Comparison of ENCODE assay signal across 16 cellular contexts in genomic region chr19:46264801-46265200, GRCh38. TPM values are rescaled to one million over a fixed set of nuclear protein-coding genes. Genes with fewer than 3 reads are reported as not detected.
DNase-seq lines count a peak whose midpoint lies in the region; ATAC-seq, FAIRE-seq and TF ChIP-seq lines count a peak whose summit lies in the region.
"Not testable (repeated sequence)": the region's sequence is repeated elsewhere in the genome, so short reads cannot be mapped to it uniquely, and the experiment has no call there.
"Had no signal": no experiment of that assay in that cellular context is flagged by ENCODE, and none has a peak within 500 bp of the region (broad histone marks: within the 10 kb centered on the region; RNA-seq: fewer than 3 reads in every experiment).

No MANE protein-coding gene starts in this region.

- H2BK15ac ChIP-seq in neuronal stem cell (ENCODE audit: low read length), result not testable (repeated sequence)

- not testable (repeated sequence) for H2BK12ac ChIP-seq in neuronal stem cell (ENCODE audit: low read length)

- not testable (repeated sequence) for H3K23ac ChIP-seq in neuronal stem cell (ENCODE audit: low read depth, low read length, poor library complexity)

- not testable (repeated sequence) for H3K4ac ChIP-seq in neuronal stem cell (ENCODE audit: low read length)

- not testable (repeated sequence) for H2BK120ac ChIP-seq in neuronal stem cell (ENCODE audit: low read depth, low read length)

- H3K4me2 ChIP-seq in A549; astrocyte (ENCODE audit: low read length); HepG2 (ENCODE audit: low read depth, low read length); neuronal stem cell (ENCODE audit: insufficient read depth, low read length, poor library complexity, severe bottlenecking): not testable (repeated sequence)

- not testable (repeated sequence) for TF ChIP-seq RAD21 in A549 (conservative IDR thresholded peaks at IDR 0.05 in 1 of 2, IDR thresholded peaks at IDR 0.05 in 1 of 2); HepG2 (CRISPR knock-in tag; IDR thresholded peaks at IDR 0.05)

- in situ Hi-C loops in HepG2 (cut with HindIII; ENCODE audit: extremely low pct_ligation_motif_present, low pct_unique_long_range_greater_than_20kb), result loop anchor here (5.0 kb wide), 2 partner anchors 182 to 238 kb away; no protein-coding TSS in a partner anchor

- H3K4me3 ChIP-seq in A549; astrocyte (ENCODE audit: insufficient read depth, low read depth, low read length); HepG2 (replicated peaks in 1 of 3; ENCODE audit: insufficient read depth in 1 of 3, low read depth in 2 of 3, low read length in 3 of 3); neuronal stem cell (ENCODE audit: low read length in 2 of 2): not testable (repeated sequence)

- intact Hi-C loops in HepG2 (cut with micrococcal nuclease; ENCODE audit: unreplicated experiment), result loop anchor here (1.0 to 10.0 kb wide), 4 partner anchors 80 to 236 kb away; no protein-coding TSS in a partner anchor

- not testable (repeated sequence) for FAIRE-seq in A549 (lab: Jason Lieb, UNC); astrocyte (lab: Jason Lieb, UNC); HepG2 (lab: Jason Lieb, UNC)

- H3K36me3 ChIP-seq in astrocyte (ENCODE audit: insufficient read depth, low read length); HepG2 (replicated peaks in 1 of 2; ENCODE audit: control insufficient read depth in 1 of 2, insufficient read depth in 2 of 2, low read length in 2 of 2); neuronal stem cell (replicated peaks in 1 of 2; ENCODE audit: control insufficient read depth in 2 of 2, insufficient read depth in 2 of 2, low read length in 2 of 2): not testable (repeated sequence)

- H3K9me3 ChIP-seq in A549; astrocyte (ENCODE audit: insufficient read depth, low read depth, low read length); HepG2 (ENCODE audit: low read length); neuronal stem cell (replicated peaks in 1 of 2; ENCODE audit: control insufficient read depth in 2 of 2, insufficient read depth in 1 of 2, low read depth in 1 of 2, low read length in 2 of 2): not testable (repeated sequence)

- H3K9ac ChIP-seq in astrocyte (ENCODE audit: low read length); HepG2 (ENCODE audit: insufficient read depth, low read depth, low read length); neuronal stem cell (ENCODE audit: low read depth, low read length, poor library complexity): not testable (repeated sequence)

- not testable (repeated sequence) for TF ChIP-seq EP300 in A549 (IDR thresholded peaks at IDR 0.05); HepG2 (IDR thresholded peaks at IDR 0.05; ENCODE audit: low read depth in 2 of 2, low read length in 2 of 2); HepG2 (CRISPR knock-in tag; IDR thresholded peaks at IDR 0.05; ENCODE audit: borderline replicate concordance)

- H3K27me3 ChIP-seq in astrocyte (ENCODE audit: insufficient read depth, low read length) (peaks cover 53% of the 10 kb centered on the region), HepG2 (ENCODE audit: control insufficient read depth in 1 of 2, insufficient read depth in 2 of 2, low read length in 2 of 2) (peaks cover 0 to 13% of the 10 kb centered on the region in 2 experiments; a peak in 3 of 5 replicates)
- H3K27me3 ChIP-seq in neuronal stem cell (ENCODE audit: control insufficient read depth in 3 of 3, insufficient read depth in 3 of 3, low read depth in 1 of 3, low read length in 3 of 3), result not testable (repeated sequence)

- not testable (repeated sequence) for H4K20me1 ChIP-seq in astrocyte (ENCODE audit: insufficient read depth, low read length); HepG2 (ENCODE audit: insufficient read depth, low read length)

- not testable (repeated sequence) for ATAC-seq in A549, HepG2

- peak overlapping the region; percentile 88 for H3K27ac Mint-ChIP-seq in astrocyte (ENCODE audit: unreplicated experiment)

- not testable (repeated sequence) for DNase-seq in A549 (ENCODE audit: low read depth in 1 of 2, low spot score in 1 of 2); astrocyte (ENCODE audit: low read depth); HepG2 (ENCODE audit: low spot score); neuronal stem cell (ENCODE audit: low spot score)
- peak; percentile 58 for DNase-seq in activated CD8-positive, alpha-beta memory T cell treated with anti-CD3 and anti-CD28 coated beads for 24 hours
- peak; percentile 1 for DNase-seq in globus pallidus (ENCODE audit: low spot score)

- CTCF ChIA-PET in A549 (lab: Yijun Ruan, JAX), result interaction anchor here (0.6 to 19.2 kb wide), 74 partner anchors 8 to 448 kb away, joined by 3 to 854 read pairs (median 5); partner anchors contain the start of genes IGFL2, IGFL3 and PGLYRP1
- CTCF ChIA-PET in HepG2 (lab: Yijun Ruan, JAX; ENCODE audit: low intra/inter-chr PET ratio, low total read pairs), result interaction anchor here (1.3 to 3.2 kb wide), 4 partner anchors 181 to 237 kb away, joined by 3 to 57 read pairs (median 20); no protein-coding TSS in a partner anchor

- not testable (repeated sequence) for H3K18ac ChIP-seq in neuronal stem cell (ENCODE audit: low read length)

- not testable (repeated sequence) for H4K8ac ChIP-seq in neuronal stem cell (ENCODE audit: low read depth, low read length)

- peaks cover 18% of the 10 kb centered on the region for H3K4me1 ChIP-seq in A549
- peaks cover 11% of the 10 kb centered on the region for H3K4me1 ChIP-seq in astrocyte (ENCODE audit: insufficient read depth, low read length)
- H3K4me1 ChIP-seq in HepG2 (ENCODE audit: insufficient read depth, low read length); neuronal stem cell (ENCODE audit: control insufficient read depth in 2 of 2, insufficient read depth in 1 of 2, low read depth in 1 of 2, low read length in 2 of 2): not testable (repeated sequence)

- WGBS in A549 (ENCODE audit: missing lambda C conversion rate), result 73% methylated on average over 5 of the region's 5 CpGs
- WGBS in HepG2 (ENCODE audit: low lambda C conversion rate), result 11% methylated on average over 5 of the region's 5 CpGs
- WGBS in neuronal stem cell (ENCODE audit: extremely low coverage in 2 of 2, insufficient read length in 2 of 2, insufficient replicate concordance in 1 of 2), 2 donors, result no CpG with 5 or more reads among the region's 5 CpGs

- not testable (repeated sequence) for H3K9me3 Mint-ChIP-seq in astrocyte (ENCODE audit: unreplicated experiment)

- BruUV-seq in HepG2 (replicated peaks; lab: Mats Ljungman, UMichigan), result not testable (repeated sequence)

- POLR2A ChIA-PET in A549 (lab: Yijun Ruan, JAX), result interaction anchor here (0.6 to 1.5 kb wide), 3 partner anchors 185 to 236 kb away, joined by 3 to 7 read pairs (median 4); no protein-coding TSS in a partner anchor
- POLR2A ChIA-PET in HepG2 (lab: Yijun Ruan, JAX), result not testable (repeated sequence)

- H3K27me3 Mint-ChIP-seq in astrocyte (ENCODE audit: low read depth, unreplicated experiment), result not testable (repeated sequence)

- H3K36me3 Mint-ChIP-seq in astrocyte (ENCODE audit: low read depth, unreplicated experiment), result not testable (repeated sequence)

- not testable (repeated sequence) for H3K79me1 ChIP-seq in neuronal stem cell (ENCODE audit: low read depth, low read length)

- not testable (repeated sequence) for TF ChIP-seq CTCF in A549 (IDR thresholded peaks at IDR 0.05); astrocyte (IDR thresholded peaks at IDR 0.05; ENCODE audit: insufficient read depth, low read depth, low read length); HepG2 (CRISPR knock-in tag; IDR thresholded peaks at IDR 0.05)

- peak overlapping the region; percentile 5 for H2AK5ac ChIP-seq in neuronal stem cell (ENCODE audit: low read depth, low read length)

- peak overlapping the region; percentile 14 to 70; a peak in 5 of 6 replicates for H3K27ac ChIP-seq in A549
- H3K27ac ChIP-seq in astrocyte (ENCODE audit: low read depth, low read length); HepG2 (ENCODE audit: extremely low read length, insufficient read depth, low read length); neuronal stem cell (replicated peaks; ENCODE audit: low read length): not testable (repeated sequence)

- not testable (repeated sequence) for H3K14ac ChIP-seq in neuronal stem cell (ENCODE audit: low read length)

- not testable (repeated sequence) for H3K79me2 ChIP-seq in astrocyte (ENCODE audit: insufficient read depth, low read length); HepG2 (ENCODE audit: insufficient read depth, low read length)

- not testable (repeated sequence) for H2BK5ac ChIP-seq in neuronal stem cell (ENCODE audit: low read length)

- TF ChIP-seq POLR2A in A549 (IDR thresholded peaks at IDR 0.05; ENCODE audit: low read length); HepG2 (IDR thresholded peaks at IDR 0.05; ENCODE audit: insufficient read depth in 1 of 2, low read depth in 2 of 2, low read length in 2 of 2): not testable (repeated sequence)

- H4K91ac ChIP-seq in neuronal stem cell (ENCODE audit: low read depth, low read length, poor library complexity), result not testable (repeated sequence)

- H3K4me1 Mint-ChIP-seq in astrocyte (ENCODE audit: low read depth, unreplicated experiment), result peaks cover 25% of the 10 kb centered on the region

- peak overlapping the region; percentile 67 for H3K4me3 Mint-ChIP-seq in astrocyte (ENCODE audit: unreplicated experiment)

- H2AFZ ChIP-seq in astrocyte (ENCODE audit: low read depth, low read length); HepG2 (ENCODE audit: low read length); neuronal stem cell (ENCODE audit: low read length): not testable (repeated sequence)

RNA-seq across cellular contexts. Expression of gene HIF3A, which starts 32.0 kb away (rescaled TPM):
- polyA plus RNA-seq in A549 (2011; rRNA removed), result not detected in 2 replicates
- polyA plus RNA-seq in A549 (2012; cell fraction: cytosol; rRNA removed), result under 0.01 and 0.01 TPM in 2 replicates
- not detected in 2 replicates for polyA plus RNA-seq in A549 (2012; cell fraction: nucleus; rRNA removed)
- polyA plus RNA-seq in A549 (2017; fragmentation: RNase III; extraction: RNeasy Plus Mini Kit Qiagen cat#74134 plus additional on column Dnase treatment), result not detected in 3 replicates
- 0.08 TPM in 1 of 2 replicates, not detected in the other for polyA minus RNA-seq in A549 (2011; rRNA and poly(A)+ RNA removed)
- total RNA-seq in astrocyte, result 12.6 and 15.6 TPM in 2 replicates
- 0.09 TPM in 1 of 2 replicates, not detected in the other for total RNA-seq in HepG2 (2016; rRNA removed; fragmentation: Illumina TruSeq; extraction: Trizol)
- total RNA-seq in HepG2 (2016; cell fraction: cytosol; rRNA removed; fragmentation: Illumina TruSeq; extraction: Trizol; ENCODE audit: low read depth), result not detected in 2 replicates
- total RNA-seq in HepG2 (2016; cell fraction: insoluble cytoplasmic fraction; rRNA removed; fragmentation: Illumina TruSeq; extraction: Trizol), result not detected in 2 replicates
- total RNA-seq in HepG2 (2016; cell fraction: membrane; rRNA removed; fragmentation: Illumina TruSeq; extraction: Trizol), result not detected in 2 replicates
- total RNA-seq in HepG2 (2016; cell fraction: nucleus; rRNA removed; fragmentation: Illumina TruSeq; extraction: Trizol), result not detected in 2 replicates
- polyA plus RNA-seq in HepG2 (2011; rRNA removed), result 0.22 and 0.38 TPM in 2 replicates
- 0.13 and 0.36 TPM in 2 replicates for polyA plus RNA-seq in HepG2 (2011; cell fraction: cytosol; rRNA removed)
- polyA plus RNA-seq in HepG2 (2011; cell fraction: nucleus; rRNA removed), result 2.3 and 2.4 TPM in 2 replicates
- 1.6 and 4.3 TPM in 2 replicates for polyA plus RNA-seq in HepG2 (2012)
- polyA plus RNA-seq in HepG2 (2016; cell fraction: cytosol; fragmentation: Illumina TruSeq; extraction: Trizol; ENCODE audit: low read depth), result not detected in 2 replicates
- not detected in 2 replicates for polyA plus RNA-seq in HepG2 (2016; cell fraction: insoluble cytoplasmic fraction; fragmentation: Illumina TruSeq; extraction: Trizol; ENCODE audit: low read depth)
- not detected in 2 replicates for polyA plus RNA-seq in HepG2 (2016; cell fraction: membrane; fragmentation: Illumina TruSeq; extraction: Trizol; ENCODE audit: low read depth)
- polyA plus RNA-seq in HepG2 (2016; cell fraction: nucleus; fragmentation: Illumina TruSeq; extraction: Trizol; ENCODE audit: insufficient read depth, low read depth), result 0.52 TPM in 1 of 2 replicates, not detected in the other
- polyA minus RNA-seq in HepG2 (2011; rRNA and poly(A)+ RNA removed; ENCODE audit: low replicate concordance), result 0.72 and 0.87 TPM in 2 replicates
- 0.62 and 1.3 TPM in 2 replicates for polyA minus RNA-seq in HepG2 (2011; cell fraction: cytosol; rRNA and poly(A)+ RNA removed)
- 0.64 and 0.87 TPM in 2 replicates for polyA minus RNA-seq in HepG2 (2011; cell fraction: nucleus; rRNA and poly(A)+ RNA removed)
- polyA plus RNA-seq in neuronal stem cell (2013, experiment 1 of 2), result 26.2 TPM
- polyA plus RNA-seq in neuronal stem cell (2013, experiment 2 of 2), result 28.6 TPM
- total RNA-seq: A172; CD4-positive, alpha-beta memory T cell; CD4-positive, CD25-positive, alpha-beta regulatory T cell; CD8-positive, alpha-beta memory T cell; Daoy; G401 had no signal
- polyA plus RNA-seq: CD14-positive monocyte; CD4-positive, alpha-beta memory T cell; CD4-positive, CD25-positive, alpha-beta regulatory T cell; CD8-positive, alpha-beta memory T cell had no signal

RNA-seq across cellular contexts. Expression of gene IGFL1, which starts 35.3 kb away (rescaled TPM):
- polyA plus RNA-seq in A549 (2011; rRNA removed) (0.70 and 0.88 TPM in 2 replicates), A549 (2017; fragmentation: RNase III; extraction: RNeasy Plus Mini Kit Qiagen cat#74134 plus additional on column Dnase treatment) (1.0 to 1.9 TPM (median 1.1 TPM) in 3 replicates), HepG2 (2011; rRNA removed) (not detected in 2 replicates)
- 0.97 and 0.98 TPM in 2 replicates for polyA plus RNA-seq in A549 (2012; cell fraction: cytosol; rRNA removed)
- 1.4 TPM in 2 replicates for polyA plus RNA-seq in A549 (2012; cell fraction: nucleus; rRNA removed)
- 0.88 and 1.6 TPM in 2 replicates for polyA minus RNA-seq in A549 (2011; rRNA and poly(A)+ RNA removed)
- total RNA-seq in astrocyte (not detected in 2 replicates), HepG2 (2016; rRNA removed; fragmentation: Illumina TruSeq; extraction: Trizol) (not detected in 2 replicates)
- total RNA-seq in HepG2 (2016; cell fraction: cytosol; rRNA removed; fragmentation: Illumina TruSeq; extraction: Trizol; ENCODE audit: low read depth), result not detected in 2 replicates
- total RNA-seq in HepG2 (2016; cell fraction: insoluble cytoplasmic fraction; rRNA removed; fragmentation: Illumina TruSeq; extraction: Trizol), result not detected in 2 replicates
- total RNA-seq in HepG2 (2016; cell fraction: membrane; rRNA removed; fragmentation: Illumina TruSeq; extraction: Trizol), result not detected in 2 replicates
- total RNA-seq in HepG2 (2016; cell fraction: nucleus; rRNA removed; fragmentation: Illumina TruSeq; extraction: Trizol), result not detected in 2 replicates
- not detected in 2 replicates for polyA plus RNA-seq in HepG2 (2011; cell fraction: cytosol; rRNA removed)
- polyA plus RNA-seq in HepG2 (2011; cell fraction: nucleus; rRNA removed), result not detected in 2 replicates
- polyA plus RNA-seq in HepG2 (2012), result not detected in 2 replicates
- polyA plus RNA-seq in HepG2 (2016; cell fraction: cytosol; fragmentation: Illumina TruSeq; extraction: Trizol; ENCODE audit: low read depth), result not detected in 2 replicates
- not detected in 2 replicates for polyA plus RNA-seq in HepG2 (2016; cell fraction: insoluble cytoplasmic fraction; fragmentation: Illumina TruSeq; extraction: Trizol; ENCODE audit: low read depth)
- not detected in 2 replicates for polyA plus RNA-seq in HepG2 (2016; cell fraction: membrane; fragmentation: Illumina TruSeq; extraction: Trizol; ENCODE audit: low read depth)
- not detected in 2 replicates for polyA plus RNA-seq in HepG2 (2016; cell fraction: nucleus; fragmentation: Illumina TruSeq; extraction: Trizol; ENCODE audit: insufficient read depth, low read depth)
- 0.56 TPM in 1 of 2 replicates, not detected in the other for polyA minus RNA-seq in HepG2 (2011; rRNA and poly(A)+ RNA removed; ENCODE audit: low replicate concordance)
- not detected in 2 replicates for polyA minus RNA-seq in HepG2 (2011; cell fraction: cytosol; rRNA and poly(A)+ RNA removed)
- not detected in 2 replicates for polyA minus RNA-seq in HepG2 (2011; cell fraction: nucleus; rRNA and poly(A)+ RNA removed)
- polyA plus RNA-seq in neuronal stem cell (2013, experiment 1 of 2), result not detected
- polyA plus RNA-seq in neuronal stem cell (2013, experiment 2 of 2), result not detected
- total RNA-seq: A673; CD4-positive, alpha-beta memory T cell; CD4-positive, CD25-positive, alpha-beta regulatory T cell; CD8-positive, alpha-beta memory T cell; Daoy; G401; GM12878 had no signal
- polyA plus RNA-seq: AG04450; CD14-positive monocyte; CD4-positive, alpha-beta memory T cell; CD4-positive, CD25-positive, alpha-beta regulatory T cell; CD8-positive, alpha-beta memory T cell; GM12878 had no signal

Comparison
In these comparisons a context has a peak if more than half of its experiments do, and no peak if none do; other contexts are left out.
1. RNA of gene HIF3A, which starts 32.0 kb away (total RNA-seq): 12.6 to 15.6 TPM in astrocyte; 0.09 TPM in HepG2; every median in the first group is over 10 times any median in the second.